Comparison of ENCODE assay signal across 37 cellular contexts in the genomic region with DNA sequence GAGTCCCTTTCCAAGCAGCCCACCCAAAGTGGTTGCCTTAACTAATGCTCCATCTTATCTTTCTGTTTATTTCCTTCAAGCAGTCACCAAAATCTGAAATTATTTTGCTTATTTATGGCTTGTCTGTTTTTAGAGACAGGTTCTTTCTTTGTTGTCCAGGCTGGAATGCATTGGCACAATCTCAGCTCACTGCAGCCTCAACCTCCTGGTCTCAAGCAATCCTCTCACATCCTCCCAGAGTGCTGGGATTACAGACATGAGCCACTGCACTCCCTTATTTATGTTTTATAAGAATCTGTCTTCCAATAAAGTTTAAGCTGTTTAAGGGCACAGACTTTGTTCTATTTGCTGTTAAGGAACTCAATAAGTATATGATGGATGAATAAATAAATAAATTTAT.
"Had no signal": no experiment of that assay in that cellular context is flagged by ENCODE, and none has a peak within 500 bp of the region (broad histone marks: within the 10 kb centered on the region; RNA-seq: fewer than 3 reads in every experiment).

No MANE protein-coding gene starts in this region.

- H3K4me1 Mint-ChIP-seq: activated naive CD4-positive, alpha-beta T cell treated with anti-CD3 and anti-CD28 coated beads, Interleukin-2, amount 10 ng/mL, durations not matched to agents 7 days and 5 days; activated naive CD4-positive, alpha-beta T cell treated with anti-CD3 and anti-CD28 coated beads, Interleukin-2, amount 50 U/mL, for 24 hours; activated naive CD8-positive, alpha-beta T cell treated with anti-CD3 and anti-CD28 coated beads for 36 hours; activated naive CD8-positive, alpha-beta T cell treated with anti-CD3 and anti-CD28 coated beads, Interleukin-2, amount 10 ng/mL, durations not matched to agents 7 days and 5 days; activated naive CD8-positive, alpha-beta T cell treated with anti-CD3 and anti-CD28 coated beads, Interleukin-2, amount 50 U/mL, for 24 hours; activated T-helper 17 cell treated with anti-CD3 and anti-CD28 coated beads, Interleukin-2, amount 50 U/mL, for 72 hours; brain; central memory CD8-positive, alpha-beta T cell had no signal

- DNase-seq: activated effector memory CD4-positive, alpha-beta T cell treated with anti-CD3 and anti-CD28 coated beads, Interleukin-2, amount 50 U/mL, for 16 hours; activated effector memory CD4-positive, alpha-beta T cell treated with Interleukin-2 at 50 U/mL for 16 hours; activated gamma-delta T cell; activated gamma-delta T cell treated with Interleukin-2 at 50 U/mL for 16 hours; activated naive CD4-positive, alpha-beta T cell; activated naive CD4-positive, alpha-beta T cell treated with anti-CD3 and anti-CD28 coated beads for 36 hours; activated naive CD4-positive, alpha-beta T cell treated with anti-CD3 and anti-CD28 coated beads, Interleukin-2, amount 10 ng/mL, durations not matched to agents 7 days and 5 days; activated naive CD4-positive, alpha-beta T cell treated with anti-CD3 and anti-CD28 coated beads, Interleukin-2, amount 50 U/mL, for 16 hours; activated naive CD8-positive, alpha-beta T cell treated with anti-CD3 and anti-CD28 coated beads for 36 hours; activated naive CD8-positive, alpha-beta T cell treated with anti-CD3 and anti-CD28 coated beads, Interleukin-2, amount 10 ng/mL, durations not matched to agents 7 days and 5 days; activated naive CD8-positive, alpha-beta T cell treated with anti-CD3 and anti-CD28 coated beads, Interleukin-2, amount 50 U/mL, for 24 hours; activated T-cell treated with anti-CD3 and anti-CD28 coated beads for 4 hours; activated T-cell treated with anti-CD3 and anti-CD28 coated beads, Interleukin-2, amount 50 U/mL, for 1 hour; activated T-cell treated with anti-CD3 and anti-CD28 coated beads, Interleukin-2, amount 50 U/mL, for 24 hours; activated T-cell treated with anti-CD3 and anti-CD28 coated beads, Interleukin-2, amount 50 U/mL, for 4 hours; activated T-cell treated with anti-CD3 and anti-CD28 coated beads, Interleukin-2, amount 50 U/mL, for 48 hours; activated T-cell treated with anti-CD3 and anti-CD28 coated beads, Interleukin-2, amount 50 U/mL, for 72 hours; adrenal gland; amniotic stem cell; amygdala; anterior cingulate cortex; aorta; body of pancreas; brain microvascular endothelial cell; central memory CD4-positive, alpha-beta T cell; cerebellar nuclear complex had no signal

- H3K4me3 Mint-ChIP-seq: activated naive CD4-positive, alpha-beta T cell treated with anti-CD3 and anti-CD28 coated beads for 36 hours; activated naive CD4-positive, alpha-beta T cell treated with anti-CD3 and anti-CD28 coated beads, Interleukin-2, amount 10 ng/mL, durations not matched to agents 7 days and 5 days; activated naive CD4-positive, alpha-beta T cell treated with anti-CD3 and anti-CD28 coated beads, Interleukin-2, amount 50 U/mL, for 24 hours; activated naive CD8-positive, alpha-beta T cell; activated naive CD8-positive, alpha-beta T cell treated with anti-CD3 and anti-CD28 coated beads for 36 hours; activated naive CD8-positive, alpha-beta T cell treated with anti-CD3 and anti-CD28 coated beads, Interleukin-2, amount 10 ng/mL, durations not matched to agents 7 days and 5 days; activated naive CD8-positive, alpha-beta T cell treated with anti-CD3 and anti-CD28 coated beads, Interleukin-2, amount 50 U/mL, for 24 hours; activated T-cell treated with anti-CD3 and anti-CD28 coated beads, Interleukin-2, amount 50 U/mL, for 24 hours; activated T-cell treated with anti-CD3 and anti-CD28 coated beads, Interleukin-2, amount 50 U/mL, for 4 hours; activated T-cell treated with anti-CD3 and anti-CD28 coated beads, Interleukin-2, amount 50 U/mL, for 72 hours; activated T-helper 1 cell treated with anti-CD3 and anti-CD28 coated beads, Interleukin-12 subunit alpha, Interleukin-12 subunit beta, Interleukin-2, Interleukin-4 antibody, amounts not matched to agents 30 ng/mL and 10 ng/mL and 1 ng/mL, durations not matched to agents 14 hours and 24 hours and 36 hours; activated T-helper 17 cell treated with anti-CD3 and anti-CD28 coated beads, Interleukin-2, amount 50 U/mL, for 72 hours; brain; central memory CD8-positive, alpha-beta T cell had no signal

- H3K36me3 Mint-ChIP-seq: activated naive CD4-positive, alpha-beta T cell treated with anti-CD3 and anti-CD28 coated beads, Interleukin-2, amount 10 ng/mL, durations not matched to agents 7 days and 5 days; activated naive CD4-positive, alpha-beta T cell treated with anti-CD3 and anti-CD28 coated beads, Interleukin-2, amount 50 U/mL, for 24 hours; activated naive CD4-positive, alpha-beta T cell treated with anti-CD3 and anti-CD28 coated beads, Interleukin-2, amount 50 U/mL, for 72 hours; activated naive CD8-positive, alpha-beta T cell; activated naive CD8-positive, alpha-beta T cell treated with anti-CD3 and anti-CD28 coated beads for 36 hours; activated naive CD8-positive, alpha-beta T cell treated with anti-CD3 and anti-CD28 coated beads, Interleukin-2, amount 10 ng/mL, durations not matched to agents 7 days and 5 days; brain had no signal

- H3K27me3 ChIP-seq: adrenal gland, ascending aorta, body of pancreas, brain microvascular endothelial cell, breast epithelium, cardiac muscle cell had no signal

- H3K27me3 Mint-ChIP-seq: activated naive CD4-positive, alpha-beta T cell treated with anti-CD3 and anti-CD28 coated beads, Interleukin-2, amount 10 ng/mL, durations not matched to agents 7 days and 5 days; activated naive CD4-positive, alpha-beta T cell treated with anti-CD3 and anti-CD28 coated beads, Interleukin-2, amount 50 U/mL, for 24 hours; activated naive CD8-positive, alpha-beta T cell; activated naive CD8-positive, alpha-beta T cell treated with anti-CD3 and anti-CD28 coated beads for 36 hours; activated naive CD8-positive, alpha-beta T cell treated with anti-CD3 and anti-CD28 coated beads, Interleukin-2, amount 10 ng/mL, durations not matched to agents 7 days and 5 days; activated naive CD8-positive, alpha-beta T cell treated with anti-CD3 and anti-CD28 coated beads, Interleukin-2, amount 50 U/mL, for 24 hours; activated T-cell treated with anti-CD3 and anti-CD28 coated beads, Interleukin-2, amount 50 U/mL, for 24 hours; central memory CD8-positive, alpha-beta T cell had no signal

- H3K36me3 ChIP-seq: adrenal gland, ascending aorta, brain microvascular endothelial cell, breast epithelium, cardiac muscle cell had no signal

- H3K27ac Mint-ChIP-seq: activated naive CD4-positive, alpha-beta T cell treated with anti-CD3 and anti-CD28 coated beads for 36 hours; activated naive CD4-positive, alpha-beta T cell treated with anti-CD3 and anti-CD28 coated beads, Interleukin-2, amount 10 ng/mL, durations not matched to agents 7 days and 5 days; activated naive CD4-positive, alpha-beta T cell treated with anti-CD3 and anti-CD28 coated beads, Interleukin-2, amount 50 U/mL, for 24 hours; activated naive CD4-positive, alpha-beta T cell treated with anti-CD3 and anti-CD28 coated beads, Interleukin-2, amount 50 U/mL, for 72 hours; activated naive CD8-positive, alpha-beta T cell; activated naive CD8-positive, alpha-beta T cell treated with anti-CD3 and anti-CD28 coated beads for 36 hours; activated naive CD8-positive, alpha-beta T cell treated with anti-CD3 and anti-CD28 coated beads, Interleukin-2, amount 10 ng/mL, durations not matched to agents 7 days and 5 days; activated naive CD8-positive, alpha-beta T cell treated with anti-CD3 and anti-CD28 coated beads, Interleukin-2, amount 50 U/mL, for 24 hours; activated T-cell treated with anti-CD3 and anti-CD28 coated beads, Interleukin-2, amount 50 U/mL, for 24 hours; activated T-cell treated with anti-CD3 and anti-CD28 coated beads, Interleukin-2, amount 50 U/mL, for 72 hours; activated T-helper 1 cell treated with anti-CD3 and anti-CD28 coated beads, Interleukin-12 subunit alpha, Interleukin-12 subunit beta, Interleukin-2, Interleukin-4 antibody, amounts not matched to agents 30 ng/mL and 10 ng/mL and 1 ng/mL, durations not matched to agents 14 hours and 24 hours and 36 hours; activated T-helper 17 cell treated with anti-CD3 and anti-CD28 coated beads, Interleukin-2, amount 50 U/mL, for 72 hours; activated T-helper 2 cell treated with anti-CD3 and anti-CD28 coated beads, Interferon-gamma antibody, Interleukin-2, Interleukin-4, amounts not matched to agents 10 μg/mL and 5 μg/mL and 100 μg/mL, durations not matched to agents 14 hours and 24 hours and 36 hours; brain had no signal

- H3K4me3 ChIP-seq: adrenal gland, ascending aorta, body of pancreas, breast epithelium, cardiac muscle cell had no signal

- H3K4me1 ChIP-seq: ascending aorta, breast epithelium had no signal

- H3K27ac ChIP-seq: adrenal gland, ascending aorta, body of pancreas, brain microvascular endothelial cell, breast epithelium, cardiac muscle cell had no signal

- H3K9me3 ChIP-seq: adrenal gland, ascending aorta, body of pancreas, breast epithelium had no signal

- H3K9me3 Mint-ChIP-seq: activated naive CD4-positive, alpha-beta T cell treated with anti-CD3 and anti-CD28 coated beads, Interleukin-2, amount 10 ng/mL, durations not matched to agents 7 days and 5 days; activated naive CD4-positive, alpha-beta T cell treated with anti-CD3 and anti-CD28 coated beads, Interleukin-2, amount 50 U/mL, for 24 hours; activated naive CD4-positive, alpha-beta T cell treated with anti-CD3 and anti-CD28 coated beads, Interleukin-2, amount 50 U/mL, for 72 hours; activated naive CD8-positive, alpha-beta T cell treated with anti-CD3 and anti-CD28 coated beads for 36 hours; activated naive CD8-positive, alpha-beta T cell treated with anti-CD3 and anti-CD28 coated beads, Interleukin-2, amount 10 ng/mL, durations not matched to agents 7 days and 5 days; activated naive CD8-positive, alpha-beta T cell treated with anti-CD3 and anti-CD28 coated beads, Interleukin-2, amount 50 U/mL, for 24 hours; activated T-cell treated with anti-CD3 and anti-CD28 coated beads, Interleukin-2, amount 50 U/mL, for 24 hours; activated T-cell treated with anti-CD3 and anti-CD28 coated beads, Interleukin-2, amount 50 U/mL, for 4 hours; activated T-helper 1 cell treated with anti-CD3 and anti-CD28 coated beads, Interleukin-12 subunit alpha, Interleukin-12 subunit beta, Interleukin-2, Interleukin-4 antibody, amounts not matched to agents 30 ng/mL and 10 ng/mL and 1 ng/mL, durations not matched to agents 14 hours and 24 hours and 36 hours; activated T-helper 2 cell treated with anti-CD3 and anti-CD28 coated beads, Interferon-gamma antibody, Interleukin-2, Interleukin-4, amounts not matched to agents 10 μg/mL and 5 μg/mL and 100 μg/mL, durations not matched to agents 14 hours and 24 hours and 36 hours; central memory CD8-positive, alpha-beta T cell had no signal
